Comparison of ENCODE assay signal across 8 cellular contexts in genomic region chr12:49827351-49828099, GRCh38. TPM values are rescaled to one million over a fixed set of nuclear protein-coding genes. Genes with fewer than 3 reads are reported as not detected.
DNase-seq lines count a peak whose midpoint lies in the region; ATAC-seq and TF ChIP-seq lines count a peak whose summit lies in the region.

No MANE protein-coding gene starts in this region.

- peak overlapping the region; percentile 88 for H3K4me3 ChIP-seq in AG09309 (ENCODE audit: control insufficient read depth, low read depth, low read length)

- TF ChIP-seq CTCF in AG09309 (IDR thresholded peaks at IDR 0.05; ENCODE audit: control insufficient read depth, insufficient read depth, low read depth, low read length, missing control alignments): no peak

- no peak for DNase-seq in AG09309 (ENCODE audit: low read depth)
- DNase-seq in NCI-H1092 treated with DMSO at 0.1 percent for 48 hours (lab: John Stamatoyannopoulos, UW): peak; percentile 36
- peak; percentile 34 to 45 for DNase-seq in activated CD4-positive, alpha-beta T cell treated with anti-CD3 and anti-CD28 coated beads for 4 hours
- DNase-seq in dedifferentiated amniotic fluid mesenchymal stem cell (ENCODE audit: extremely low spot score): peak; percentile 35
- DNase-seq in left colon: peak; percentile 46 to 61
- DNase-seq in stimulated activated CD4-positive, alpha-beta T cell treated with anti-CD3 and anti-CD28 coated beads, Interleukin-1b, Interleukin-23, amount 100 ng/mL, for 24 hours (ENCODE audit: low read depth in 4 of 4, low spot score in 1 of 4): peak in 3 of 4 experiments; percentile 9 to 32 (median 24)

- intact Hi-C loops in left colon (cut with DNase I, micrococcal nuclease): no loop called here

- ATAC-seq in GM19023 (IDR thresholded peaks at IDR 0.05; ENCODE audit: unreplicated experiment) (peak; percentile 26), left colon (peak; percentile 22), GM19467 (IDR thresholded peaks at IDR 0.05; ENCODE audit: unreplicated experiment) (no peak)

RNA-seq across cellular contexts. Expression of gene NCKAP5L, which starts 0.7 kb away (rescaled TPM):
- total RNA-seq in left colon: 1 to 10 TPM; 3.7 to 4.8 TPM

RNA-seq across cellular contexts. Expression of gene BCDIN3D, which starts 15.4 kb away (rescaled TPM):
- 1 to 10 TPM; 2.7 to 4.7 TPM for total RNA-seq in left colon
